22 cellular contexts compared by ENCODE assay signal in the genomic region with DNA sequence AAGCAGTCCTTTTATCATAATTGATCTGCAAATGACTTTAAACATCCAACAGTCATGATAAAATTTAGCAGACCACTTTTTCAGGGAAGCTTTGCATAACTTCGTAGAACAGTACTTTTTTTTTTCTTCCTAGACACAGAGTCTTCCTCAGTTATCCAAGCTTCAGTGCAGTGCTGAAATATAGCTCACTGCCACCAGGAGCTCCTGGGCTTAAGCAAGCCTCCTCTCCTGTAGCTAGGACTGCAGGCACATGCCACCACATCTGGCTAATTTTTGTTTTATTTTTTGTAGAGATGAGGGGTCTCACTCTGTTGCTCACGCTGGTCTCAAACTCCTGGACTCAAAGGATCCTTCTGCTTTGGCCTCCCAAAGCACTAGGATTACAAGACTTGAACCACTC. TPM values are rescaled to one million over a fixed set of nuclear protein-coding genes. Genes with fewer than 3 reads are reported as not detected.
DNase-seq lines count a peak whose midpoint lies in the region; ATAC-seq, FAIRE-seq and TF ChIP-seq lines count a peak whose summit lies in the region.
"Had no signal": no experiment of that assay in that cellular context is flagged by ENCODE, and none has a peak within 500 bp of the region (broad histone marks: within the 10 kb centered on the region; RNA-seq: fewer than 3 reads in every experiment).

No MANE protein-coding gene starts in this region.

- TF ChIP-seq POLR2A in HepG2 (IDR thresholded peaks at IDR 0.05; ENCODE audit: insufficient read depth in 1 of 2, low read depth in 2 of 2, low read length in 2 of 2): no peak

- H3K9ac ChIP-seq in HepG2 (ENCODE audit: insufficient read depth, low read depth, low read length): no peak overlapping the region
- H3K9ac ChIP-seq: parathyroid adenoma had no signal

- no peaks in the 10 kb centered on the region for H3K36me3 Mint-ChIP-seq in GM23338 (ENCODE audit: low read depth)
- H3K36me3 Mint-ChIP-seq: naive thymus-derived CD4-positive, alpha-beta T cell had no signal

- H3K79me2 ChIP-seq in GM23338 (replicated peaks; ENCODE audit: insufficient read depth) (no peaks in the 10 kb centered on the region), HepG2 (ENCODE audit: insufficient read depth, low read length) (no peaks in the 10 kb centered on the region)
- H3K79me2 ChIP-seq: parathyroid adenoma had no signal

- BruUV-seq in HepG2 (replicated peaks; lab: Mats Ljungman, UMichigan): no TSS peak

- CTCF ChIA-PET in HepG2 (lab: Yijun Ruan, JAX; ENCODE audit: low intra/inter-chr PET ratio, low total read pairs): no interaction called here

- H3K27me3 ChIP-seq in GM23338 (ENCODE audit: insufficient read depth) (no peaks in the 10 kb centered on the region), HepG2 (ENCODE audit: control insufficient read depth in 1 of 2, insufficient read depth in 2 of 2, low read length in 2 of 2) (no peaks in the 10 kb centered on the region), H7 (ENCODE audit: control insufficient read depth, insufficient read depth, low read length) (no peaks in the 10 kb centered on the region)
- H3K27me3 ChIP-seq: heart right ventricle, upper lobe of left lung had no signal

- FAIRE-seq in HepG2 (lab: Jason Lieb, UNC) (no peak), urothelium cell line (lab: Jason Lieb, UNC) (no peak)
- FAIRE-seq: K562 had no signal

- peak; percentile 32 for ATAC-seq in GM18909 (IDR thresholded peaks at IDR 0.05; ENCODE audit: poor library complexity, unreplicated experiment)
- peak; percentile 63 for ATAC-seq in GM23338
- ATAC-seq in HG03354 (IDR thresholded peaks at IDR 0.05; ENCODE audit: poor library complexity, severe bottlenecking, unreplicated experiment): peak; percentile 35
- ATAC-seq in HepG2: peak; percentile 69
- ATAC-seq: effector memory CD8-positive, alpha-beta T cell; heart right ventricle; K562; naive thymus-derived CD4-positive, alpha-beta T cell had no signal

- DNase-seq in GM23338 (ENCODE audit: low spot score) (peak; percentile 14), HepG2 (ENCODE audit: low spot score) (no peak), urothelium cell line (ENCODE audit: low spot score) (no peak), DMS 273 treated with DMSO at 0.1 percent for 48 hours (lab: John Stamatoyannopoulos, UW) (no peak), H7 (no peak)
- DNase-seq: activated CD4-positive, alpha-beta T cell treated with anti-CD3 and anti-CD28 coated beads, Interleukin-2, amount 50 U/mL, for 4 hours; activated naive CD4-positive, alpha-beta T cell treated with anti-CD3 and anti-CD28 coated beads for 36 hours; aorta; effector memory CD8-positive, alpha-beta T cell; heart right ventricle; naive thymus-derived CD4-positive, alpha-beta T cell; NCI-H2081; NCI-H510A; Right ventricle myocardium superior; upper lobe of left lung had no signal

- in situ Hi-C loops in HepG2 (cut with HindIII; ENCODE audit: extremely low pct_ligation_motif_present, low pct_unique_long_range_greater_than_20kb): loop anchor here (25.0 kb wide), 1 partner anchor 326 kb away; no protein-coding TSS in a partner anchor

- no peak for TF ChIP-seq RAD21 in HepG2 (CRISPR knock-in tag; IDR thresholded peaks at IDR 0.05)

- intact Hi-C loops in HepG2 (cut with micrococcal nuclease; ENCODE audit: unreplicated experiment): no loop called here

- POLR2A ChIA-PET in HepG2 (lab: Yijun Ruan, JAX): no interaction called here

- H3K36me3 ChIP-seq in GM23338 (ENCODE audit: insufficient read depth): no peaks in the 10 kb centered on the region
- H3K36me3 ChIP-seq in HepG2 (replicated peaks in 1 of 2; ENCODE audit: control insufficient read depth in 1 of 2, insufficient read depth in 2 of 2, low read length in 2 of 2): no peaks in the 10 kb centered on the region
- H3K36me3 ChIP-seq in H7 (replicated peaks; ENCODE audit: control insufficient read depth, insufficient read depth, low read length): no peaks in the 10 kb centered on the region
- H3K36me3 ChIP-seq: heart right ventricle, upper lobe of left lung had no signal

- no peaks in the 10 kb centered on the region for H3K9me3 Mint-ChIP-seq in GM23338
- H3K9me3 Mint-ChIP-seq: activated naive CD4-positive, alpha-beta T cell treated with anti-CD3 and anti-CD28 coated beads for 36 hours; effector memory CD8-positive, alpha-beta T cell; naive thymus-derived CD4-positive, alpha-beta T cell; stimulated activated naive CD8-positive, alpha-beta T cell treated with anti-CD3 and anti-CD28 coated beads, Interleukin-15, Interleukin-2, amounts not matched to agents 100 ng/mL and 50 ng/mL, for 24 hours had no signal

- H3K9me3 ChIP-seq in HepG2 (ENCODE audit: low read length): no peaks in the 10 kb centered on the region
- H3K9me3 ChIP-seq: heart right ventricle, upper lobe of left lung had no signal

- no peaks in the 10 kb centered on the region for H3K4me1 Mint-ChIP-seq in GM23338
- H3K4me1 Mint-ChIP-seq: naive thymus-derived CD4-positive, alpha-beta T cell had no signal

- H4K20me1 ChIP-seq in GM23338 (replicated peaks; ENCODE audit: insufficient read depth): no peaks in the 10 kb centered on the region
- H4K20me1 ChIP-seq in HepG2 (ENCODE audit: insufficient read depth, low read length): no peaks in the 10 kb centered on the region

- H2AFZ ChIP-seq in GM23338: no peak overlapping the region
- no peak overlapping the region for H2AFZ ChIP-seq in HepG2 (ENCODE audit: low read length)
- H2AFZ ChIP-seq: parathyroid adenoma had no signal

- H3K4me3 ChIP-seq in GM23338 (no peak overlapping the region), HepG2 (replicated peaks in 1 of 3; ENCODE audit: insufficient read depth in 1 of 3, low read depth in 2 of 3, low read length in 3 of 3) (no peak overlapping the region), H7 (ENCODE audit: insufficient read depth, low read depth, low read length) (no peak overlapping the region)
- H3K4me3 ChIP-seq: heart right ventricle, K562, upper lobe of left lung had no signal

- no peak overlapping the region for H3K27ac ChIP-seq in GM23338 (ENCODE audit: low read depth)
- H3K27ac ChIP-seq in HepG2 (ENCODE audit: extremely low read length, insufficient read depth, low read length): no peak overlapping the region
- H3K27ac ChIP-seq: heart right ventricle, parathyroid adenoma, upper lobe of left lung had no signal

- H3K4me2 ChIP-seq in GM23338: no peak overlapping the region
- no peak overlapping the region for H3K4me2 ChIP-seq in HepG2 (ENCODE audit: low read depth, low read length)

- TF ChIP-seq CTCF in GM23338 (conservative IDR thresholded peaks at IDR 0.05; ENCODE audit: low read depth in 2 of 2) (no peak), HepG2 (CRISPR knock-in tag; IDR thresholded peaks at IDR 0.05) (no peak)

- H3F3A ChIP-seq in GM23338 (replicated peaks; ENCODE audit: low read depth): no peaks in the 10 kb centered on the region

- TF ChIP-seq EP300 in HepG2 (IDR thresholded peaks at IDR 0.05; ENCODE audit: low read depth in 2 of 2, low read length in 2 of 2) (no peak), HepG2 (CRISPR knock-in tag; IDR thresholded peaks at IDR 0.05; ENCODE audit: borderline replicate concordance) (no peak)

- H3K4me1 ChIP-seq in GM23338 (ENCODE audit: insufficient read depth): no peaks in the 10 kb centered on the region
- H3K4me1 ChIP-seq in HepG2 (ENCODE audit: insufficient read depth, low read length): peaks cover 20% of the 10 kb centered on the region
- H3K4me1 ChIP-seq: heart right ventricle, parathyroid adenoma, upper lobe of left lung had no signal

- H3K4me3 Mint-ChIP-seq in GM23338: no peak overlapping the region
- H3K4me3 Mint-ChIP-seq: activated naive CD4-positive, alpha-beta T cell treated with anti-CD3 and anti-CD28 coated beads for 36 hours; effector memory CD8-positive, alpha-beta T cell; naive thymus-derived CD4-positive, alpha-beta T cell; stimulated activated naive CD8-positive, alpha-beta T cell treated with anti-CD3 and anti-CD28 coated beads, Interleukin-15, Interleukin-2, amounts not matched to agents 100 ng/mL and 50 ng/mL, for 24 hours had no signal

- H3K9me2 ChIP-seq in GM23338 (ENCODE audit: insufficient read depth): no peaks in the 10 kb centered on the region

- no peak overlapping the region for H3K27ac Mint-ChIP-seq in GM23338
- H3K27ac Mint-ChIP-seq: activated naive CD4-positive, alpha-beta T cell treated with anti-CD3 and anti-CD28 coated beads for 36 hours; effector memory CD8-positive, alpha-beta T cell; naive thymus-derived CD4-positive, alpha-beta T cell; stimulated activated naive CD8-positive, alpha-beta T cell treated with anti-CD3 and anti-CD28 coated beads, Interleukin-15, Interleukin-2, amounts not matched to agents 100 ng/mL and 50 ng/mL, for 24 hours had no signal

- WGBS in HepG2 (ENCODE audit: low lambda C conversion rate): 81% methylated on average over 2 of the region's 2 CpGs

- peaks cover 1% of the 10 kb centered on the region for H3K27me3 Mint-ChIP-seq in GM23338 (ENCODE audit: insufficient read depth, low read depth, poor library complexity)

TF ChIP-seq in HepG2, 621 proteins besides CTCF, POLR2A, EP300 and RAD21 (continues in another document):
- no peak for TF ChIP-seq BORCS8-MEF2B (CRISPR knock-in tag; IDR thresholded peaks at IDR 0.05)

RNA-seq across cellular contexts. Expression of a gene that starts 3.8 kb away (rescaled TPM):
- total RNA-seq in GM23338 (2014; rRNA removed; shearing (Covaris generic)): not detected in 2 replicates
- polyA plus RNA-seq in GM23338 (2016; fragmentation: Nextera tagmentation; extraction: Ambion mirVana) (not detected in 2 replicates), HepG2 (2011; rRNA removed) (0.41 and 1.1 TPM in 2 replicates)
- total RNA-seq in HepG2 (2016; rRNA removed; fragmentation: Illumina TruSeq; extraction: Trizol): 1.9 and 2.7 TPM in 2 replicates
- 0.18 TPM in 1 of 2 replicates, not detected in the other for total RNA-seq in HepG2 (2016; cell fraction: cytosol; rRNA removed; fragmentation: Illumina TruSeq; extraction: Trizol; ENCODE audit: low read depth)
- total RNA-seq in HepG2 (2016; cell fraction: insoluble cytoplasmic fraction; rRNA removed; fragmentation: Illumina TruSeq; extraction: Trizol): 1.5 and 3.0 TPM in 2 replicates
- total RNA-seq in HepG2 (2016; cell fraction: membrane; rRNA removed; fragmentation: Illumina TruSeq; extraction: Trizol): 0.40 and 0.41 TPM in 2 replicates
- total RNA-seq in HepG2 (2016; cell fraction: nucleus; rRNA removed; fragmentation: Illumina TruSeq; extraction: Trizol): 4.8 and 5.9 TPM in 2 replicates
- polyA plus RNA-seq in HepG2 (2011; cell fraction: cytosol; rRNA removed): 0.13 and 0.65 TPM in 2 replicates
- polyA plus RNA-seq in HepG2 (2011; cell fraction: nucleus; rRNA removed): 0.32 and 0.73 TPM in 2 replicates
- polyA plus RNA-seq in HepG2 (2012): 2.1 and 4.3 TPM in 2 replicates
- 0.06 and 0.09 TPM in 2 replicates for polyA plus RNA-seq in HepG2 (2016; cell fraction: cytosol; fragmentation: Illumina TruSeq; extraction: Trizol; ENCODE audit: low read depth)
- polyA plus RNA-seq in HepG2 (2016; cell fraction: insoluble cytoplasmic fraction; fragmentation: Illumina TruSeq; extraction: Trizol; ENCODE audit: low read depth): 0.52 and 1.2 TPM in 2 replicates
- polyA plus RNA-seq in HepG2 (2016; cell fraction: membrane; fragmentation: Illumina TruSeq; extraction: Trizol; ENCODE audit: low read depth): 0.30 TPM in 1 of 2 replicates, not detected in the other
- 4.0 and 4.9 TPM in 2 replicates for polyA plus RNA-seq in HepG2 (2016; cell fraction: nucleus; fragmentation: Illumina TruSeq; extraction: Trizol; ENCODE audit: insufficient read depth, low read depth)
- not detected in 2 replicates for polyA minus RNA-seq in HepG2 (2011; rRNA and poly(A)+ RNA removed; ENCODE audit: low replicate concordance)
- polyA minus RNA-seq in HepG2 (2011; cell fraction: cytosol; rRNA and poly(A)+ RNA removed): 0.59 TPM in 1 of 2 replicates, not detected in the other
- polyA minus RNA-seq in HepG2 (2011; cell fraction: nucleus; rRNA and poly(A)+ RNA removed): 0.52 and 5.0 TPM in 2 replicates
- not detected in 2 replicates for total RNA-seq in H7 (2014; rRNA removed; shearing (Covaris generic))
- total RNA-seq: activated naive CD4-positive, alpha-beta T cell treated with anti-CD3 and anti-CD28 coated beads for 36 hours; aorta; Daoy; heart right ventricle; K562; lung microvascular endothelial cell; naive thymus-derived CD4-positive, alpha-beta T cell; Right ventricle myocardium superior; upper lobe of left lung had no signal
- polyA plus RNA-seq: aorta; heart right ventricle; K562; naive thymus-derived CD4-positive, alpha-beta T cell had no signal
